In genomic region chr1:66764994-66765578, GRCh38 we compare ENCODE assay signal across 9 cellular contexts. TPM values are rescaled to one million over a fixed set of nuclear protein-coding genes. Genes with fewer than 3 reads are reported as not detected.
DNase-seq lines count a peak whose midpoint lies in the region; ATAC-seq, FAIRE-seq and TF ChIP-seq lines count a peak whose summit lies in the region.
"Had no signal": no experiment of that assay in that cellular context is flagged by ENCODE, and none has a peak within 500 bp of the region (broad histone marks: within the 10 kb centered on the region; RNA-seq: fewer than 3 reads in every experiment).

No MANE protein-coding gene starts in this region.

- H3K4me3 ChIP-seq in HEK293 (ENCODE audit: low read depth, low read length) (no peak overlapping the region), choroid plexus epithelial cell (ENCODE audit: low read depth, low read length) (no peak overlapping the region), lower lobe of right lung (no peak overlapping the region)

- POLR2A ChIA-PET in HEK293 (lab: Yijun Ruan, JAX) = no interaction called here

- FAIRE-seq in TTC549 (lab: Jason Lieb, UNC) = peak; percentile 81
- FAIRE-seq: colon had no signal

- H3K27me3 ChIP-seq in lower lobe of right lung (ENCODE audit: low read depth) = no peaks in the 10 kb centered on the region

- no peak overlapping the region for H3K27ac ChIP-seq in HEK293 (ENCODE audit: extremely low read depth, low read depth, low read length)
- no peak overlapping the region for H3K27ac ChIP-seq in lower lobe of right lung

- H3K9me3 ChIP-seq in HEK293 (ENCODE audit: control insufficient read depth, insufficient read depth, low read depth, low read length) = no peaks in the 10 kb centered on the region
- no peaks in the 10 kb centered on the region for H3K9me3 ChIP-seq in lower lobe of right lung

- H3K36me3 ChIP-seq in HEK293 (ENCODE audit: control insufficient read depth in 2 of 2, insufficient read depth in 1 of 2, low read length in 2 of 2) = no peaks in the 10 kb centered on the region
- no peaks in the 10 kb centered on the region for H3K36me3 ChIP-seq in lower lobe of right lung

- no peaks in the 10 kb centered on the region for H3K4me1 ChIP-seq in HEK293 (ENCODE audit: control insufficient read depth, insufficient read depth, low read length)
- no peaks in the 10 kb centered on the region for H3K4me1 ChIP-seq in lower lobe of right lung

- ATAC-seq in lower lobe of right lung = peak in 1 of 2 donors; percentile 69
- ATAC-seq in stimulated activated naive CD8-positive, alpha-beta T cell treated with anti-CD3 and anti-CD28 coated beads, Interleukin-15, Interleukin-2, amounts not matched to agents 100 U/mL and 50 U/mL, for 24 hours = no peak

- CTCF ChIA-PET in HEK293 (lab: Yijun Ruan, JAX) = interaction anchor here (0.5 to 6.6 kb wide), 15 partner anchors 12 to 1491 kb away, joined by 3 to 64 read pairs (median 3); no protein-coding TSS in a partner anchor

- intact Hi-C loops in lower lobe of right lung (cut with DNase I) = no loop called here

- peak; percentile 28 for DNase-seq in GF-D8 (lab: John Stamatoyannopoulos, UW)
- DNase-seq in NCI-H1694 treated with DMSO at 0.1 percent for 48 hours (lab: John Stamatoyannopoulos, UW) = peak; percentile 72
- peak; percentile 85 for DNase-seq in choroid plexus epithelial cell (ENCODE audit: low read depth)
- DNase-seq in lower lobe of right lung = no peak
- peak; percentile 53 for DNase-seq in stimulated activated naive CD8-positive, alpha-beta T cell treated with anti-CD3 and anti-CD28 coated beads, Interleukin-15, Interleukin-2, amounts not matched to agents 100 U/mL and 50 U/mL, for 24 hours
- DNase-seq in ecto neural progenitor cell (ENCODE audit: low spot score) = no peak

- TF ChIP-seq CTCF in HEK293 (tag by site-specific recombination; IDR thresholded peaks at IDR 0.05) (no peak), choroid plexus epithelial cell (conservative IDR thresholded peaks at IDR 0.05; ENCODE audit: low read depth, low read length) (peak; percentile 71), lower lobe of right lung (IDR thresholded peaks at IDR 0.05) (peak; percentile 66)

TF ChIP-seq in HEK293, 187 proteins besides CTCF, POLR2A, EP300 and RAD21:
- no peak for TF ChIP-seq HOXD13 (CRISPR knock-in tag; IDR thresholded peaks at IDR 0.05; ENCODE audit: borderline replicate concordance)
- TF ChIP-seq ZNF138 (tag by site-specific recombination; IDR thresholded peaks at IDR 0.05; ENCODE audit: borderline replicate concordance) = no peak
- TF ChIP-seq ZNF664 (tag by site-specific recombination; IDR thresholded peaks at IDR 0.05) = peak; percentile 97
- no peak for TF ChIP-seq ZNF555 (tag by site-specific recombination; conservative IDR thresholded peaks at IDR 0.05)
- TF ChIP-seq ZNF660 (tag by site-specific recombination; IDR thresholded peaks at IDR 0.05) = 0 out of 2 replicates have a peak, but pooled peaks have one; percentile 25
- TF ChIP-seq HOXC10 (CRISPR knock-in tag; IDR thresholded peaks at IDR 0.05) = no peak
- peak; percentile 87 for TF ChIP-seq ZNF654 (tag by site-specific recombination; IDR thresholded peaks at IDR 0.05; ENCODE audit: low read depth)
- no peak for TF ChIP-seq YY1 (tag by site-specific recombination; IDR thresholded peaks at IDR 0.05)
- TF ChIP-seq ZBTB48 (tag by site-specific recombination; IDR thresholded peaks at IDR 0.05) = no peak
- TF ChIP-seq SP7 (tag by site-specific recombination; IDR thresholded peaks at IDR 0.05) = 0 out of 2 replicates have a peak, but pooled peaks have one; percentile 13
- TF ChIP-seq ZSCAN30 (tag by site-specific recombination; IDR thresholded peaks at IDR 0.05) = peak; percentile 100

RNA-seq across cellular contexts. Expression of gene DYNLT5, which starts 12.8 kb away (rescaled TPM):
- 5.9 TPM for total RNA-seq in lower lobe of right lung

RNA-seq across cellular contexts. Expression of gene INSL5, which starts 36.0 kb away (rescaled TPM):
- not detected for total RNA-seq in lower lobe of right lung

Comparison
In these comparisons a context has a peak if more than half of its experiments do, and no peak if none do; other contexts are left out.
1. DNase-seq: peak in GF-D8 (single experiment), NCI-H1694 treated with DMSO at 0.1 percent for 48 hours (single experiment), choroid plexus epithelial cell (single experiment) and stimulated activated naive CD8-positive, alpha-beta T cell treated with anti-CD3 and anti-CD28 coated beads, Interleukin-15, Interleukin-2, amounts not matched to agents 100 U/mL and 50 U/mL, for 24 hours (single experiment); none in lower lobe of right lung (single experiment) and ecto neural progenitor cell (single experiment).